ENCODE assay signal across 19 cellular contexts in genomic region chr10:18861382-18861781, GRCh38.
DNase-seq lines count a peak whose midpoint lies in the region; ATAC-seq, FAIRE-seq and TF ChIP-seq lines count a peak whose summit lies in the region.
"Had no signal": no experiment of that assay in that cellular context is flagged by ENCODE, and none has a peak within 500 bp of the region (broad histone marks: within the 10 kb centered on the region; RNA-seq: fewer than 3 reads in every experiment).

No MANE protein-coding gene starts in this region.

- H3K56ac ChIP-seq in H1 (replicated peaks; ENCODE audit: insufficient read length, low read depth, low read length): no peak overlapping the region

- POLR2A ChIA-PET in A549 (lab: Yijun Ruan, JAX): no interaction called here
- POLR2A ChIA-PET in H1 (lab: Charles Lee; ENCODE audit: partially characterized antibody): no interaction called here

- in situ Hi-C loops in mammary epithelial cell (cut with MboI; ENCODE audit: low sequenced_read_pairs in 2 of 2): no loop called here

- TF ChIP-seq POLR2A in A549 (IDR thresholded peaks at IDR 0.05; ENCODE audit: low read length) (no peak), H1 (IDR thresholded peaks at IDR 0.05; ENCODE audit: control extremely low read depth in 1 of 2, low read depth in 2 of 2, low read length in 2 of 2) (no peak)

- no peaks in the 10 kb centered on the region for H3K4me1 ChIP-seq in A549
- H3K4me1 ChIP-seq in H1 (replicated peaks in 1 of 4; ENCODE audit: control insufficient read depth in 3 of 4, insufficient read depth in 4 of 4, low read length in 3 of 4): peaks cover 0 to 3% (median 0%) of the 10 kb centered on the region in 4 experiments; a peak in 1 of 7 replicates
- H3K4me1 ChIP-seq in mammary epithelial cell (ENCODE audit: insufficient read depth, low read length): no peaks in the 10 kb centered on the region
- H3K4me1 ChIP-seq in colonic mucosa: no peaks in the 10 kb centered on the region

- no peak overlapping the region for H3K9ac ChIP-seq in H1 (replicated peaks in 1 of 4; ENCODE audit: extremely low read depth in 1 of 4, low read depth in 3 of 4, low read length in 3 of 4)
- no peak overlapping the region for H3K9ac ChIP-seq in mammary epithelial cell (ENCODE audit: insufficient read depth, low read length)
- H3K9ac ChIP-seq in colonic mucosa (ENCODE audit: low read depth in 2 of 2, low read length in 2 of 2): no peak overlapping the region
- H3K9ac ChIP-seq: GM23248 had no signal

- TF ChIP-seq EP300 in A549 (IDR thresholded peaks at IDR 0.05) (no peak), Ishikawa (IDR thresholded peaks at IDR 0.05; ENCODE audit: borderline replicate concordance) (no peak), H1 (IDR thresholded peaks at IDR 0.05; ENCODE audit: borderline replicate concordance in 1 of 2, low read depth in 2 of 2, low read length in 2 of 2) (no peak)

- DNase-seq in A549 (ENCODE audit: low read depth in 1 of 2, low spot score in 1 of 2) (no peak), H1 (ENCODE audit: low read depth in 1 of 2, low spot score in 2 of 2) (no peak), mammary epithelial cell (no peak), colonic mucosa (no peak)
- DNase-seq: 8988T; Calu3; CD4-positive, alpha-beta memory T cell; COR-L47; DMS53; DMS79 treated with DMSO at 0.1 percent for 48 hours; GF-D8; GM23248; H9 had no signal

- H2BK120ac ChIP-seq in H1 (replicated peaks; ENCODE audit: low read depth, low read length): no peak overlapping the region

- no peak overlapping the region for H2BK12ac ChIP-seq in H1 (ENCODE audit: low read depth, low read length)

- H3K4me3 ChIP-seq in A549 (no peak overlapping the region), H1 (ENCODE audit: extremely low read depth in 1 of 4, insufficient read depth in 2 of 4, low read depth in 3 of 4, low read length in 4 of 4) (no peak overlapping the region), mammary epithelial cell (replicated peaks in 1 of 3; ENCODE audit: insufficient read depth in 1 of 3, low read depth in 2 of 3, low read length in 3 of 3) (no peak overlapping the region), colonic mucosa (no peak overlapping the region)
- H3K4me3 ChIP-seq: GM23248 had no signal

- no peak overlapping the region for H2AK5ac ChIP-seq in H1 (ENCODE audit: low read depth, low read length)

- H3K9me3 ChIP-seq in A549: no peaks in the 10 kb centered on the region
- no peaks in the 10 kb centered on the region for H3K9me3 ChIP-seq in H1 (ENCODE audit: insufficient read depth in 2 of 2, low read depth in 1 of 2, low read length in 1 of 2)
- H3K9me3 ChIP-seq in mammary epithelial cell (replicated peaks; ENCODE audit: insufficient read depth, low read length): peaks cover 3% of the 10 kb centered on the region
- H3K9me3 ChIP-seq in colonic mucosa: no peaks in the 10 kb centered on the region

- H2BK20ac ChIP-seq in H1 (ENCODE audit: low read length): no peak overlapping the region

- H2AFZ ChIP-seq in H1 (ENCODE audit: low read length) (no peak overlapping the region), mammary epithelial cell (ENCODE audit: low read depth, low read length) (no peak overlapping the region)
- H2AFZ ChIP-seq: GM23248 had no signal

- no peak overlapping the region for H2BK5ac ChIP-seq in H1 (ENCODE audit: low read depth, low read length)

- dilution Hi-C loops in mammary epithelial cell (cut with HindIII; ENCODE audit: low sequenced_read_pairs): no loop called here

- BruUV-seq in mammary epithelial cell (replicated peaks; lab: Mats Ljungman, UMichigan): no TSS peak

- H3K36me3 ChIP-seq in H1 (ENCODE audit: control insufficient read depth in 2 of 4, insufficient read depth in 4 of 4, low read length in 3 of 4) (no peaks in the 10 kb centered on the region), mammary epithelial cell (ENCODE audit: insufficient read depth, low read length) (no peaks in the 10 kb centered on the region), colonic mucosa (no peaks in the 10 kb centered on the region)

- CTCF ChIA-PET in A549 (lab: Yijun Ruan, JAX) (no interaction called here), H1 (lab: Charles Lee; ENCODE audit: partially characterized antibody) (no interaction called here), mammary epithelial cell (lab: Charles Lee; ENCODE audit: low non-redundant PET) (no interaction called here)

- ATAC-seq in A549: no peak
- no peak for ATAC-seq in GM18519 (IDR thresholded peaks at IDR 0.05; ENCODE audit: low FRiP score, unreplicated experiment)
- ATAC-seq: HCT116 had no signal

- no peak for TF ChIP-seq RAD21 in A549 (conservative IDR thresholded peaks at IDR 0.05 in 1 of 2, IDR thresholded peaks at IDR 0.05 in 1 of 2)
- TF ChIP-seq RAD21 in Ishikawa (IDR thresholded peaks at IDR 0.05; ENCODE audit: low read depth): no peak
- no peak for TF ChIP-seq RAD21 in H1 (IDR thresholded peaks at IDR 0.05 in 1 of 2, conservative IDR thresholded peaks at IDR 0.05 in 1 of 2; ENCODE audit: low read depth in 2 of 2, low read length in 2 of 2)

- no peak overlapping the region for H3K4me2 ChIP-seq in A549
- H3K4me2 ChIP-seq in H1 (ENCODE audit: insufficient read depth in 1 of 2, low read depth in 2 of 2, low read length in 2 of 2): no peak overlapping the region
- H3K4me2 ChIP-seq in mammary epithelial cell (ENCODE audit: insufficient read depth, low read depth, low read length): no peak overlapping the region

- no peak overlapping the region for H4K8ac ChIP-seq in H1 (ENCODE audit: extremely low read depth, insufficient read depth, low read length)

- H3K79me2 ChIP-seq in H1 (ENCODE audit: control insufficient read depth in 1 of 2, insufficient read depth in 2 of 2, low read length in 2 of 2): no peaks in the 10 kb centered on the region
- H3K79me2 ChIP-seq in mammary epithelial cell (ENCODE audit: insufficient read depth, low read length): no peaks in the 10 kb centered on the region

- H3K18ac ChIP-seq in H1 (ENCODE audit: extremely low read depth, low read length): no peak overlapping the region

- TF ChIP-seq CTCF in A549 (IDR thresholded peaks at IDR 0.05): no peak
- no peak for TF ChIP-seq CTCF in H1 (IDR thresholded peaks at IDR 0.05; ENCODE audit: control extremely low read depth in 1 of 3, insufficient read depth in 1 of 3, low read depth in 1 of 3, low read length in 3 of 3)
- TF ChIP-seq CTCF in mammary epithelial cell (conservative IDR thresholded peaks at IDR 0.05 in 1 of 2, IDR thresholded peaks at IDR 0.05 in 1 of 2; ENCODE audit: extremely low read depth in 1 of 2, insufficient read depth in 1 of 2, low read depth in 1 of 2, low read length in 2 of 2): no peak
- TF ChIP-seq CTCF in colonic mucosa (IDR thresholded peaks at IDR 0.05): no peak

- no peak overlapping the region for H3K4ac ChIP-seq in H1 (replicated peaks; ENCODE audit: insufficient read length, low read depth, low read length)

- intact Hi-C loops in mammary epithelial cell (cut with micrococcal nuclease) (no loop called here), colonic mucosa (cut with DNase I) (no loop called here)

- H3K23ac ChIP-seq in H1 (ENCODE audit: insufficient read length): no peak overlapping the region

- no peaks in the 10 kb centered on the region for H4K20me1 ChIP-seq in H1 (replicated peaks in 1 of 2; ENCODE audit: control insufficient read depth in 1 of 2, insufficient read depth in 2 of 2, low read length in 2 of 2)
- H4K20me1 ChIP-seq in mammary epithelial cell (ENCODE audit: insufficient read depth, low read length): no peaks in the 10 kb centered on the region

- no peak overlapping the region for H4K5ac ChIP-seq in H1 (ENCODE audit: insufficient read length, low read depth, low read length)

- H3K27me3 ChIP-seq in H1 (replicated peaks in 1 of 4; ENCODE audit: control insufficient read depth in 3 of 4, extremely low read depth in 1 of 4, insufficient read depth in 3 of 4, low read length in 3 of 4): no peaks in the 10 kb centered on the region
- H3K27me3 ChIP-seq in mammary epithelial cell (ENCODE audit: insufficient read depth, low read length): no peaks in the 10 kb centered on the region
- H3K27me3 ChIP-seq in colonic mucosa: no peaks in the 10 kb centered on the region

- H4K91ac ChIP-seq in H1 (replicated peaks; ENCODE audit: insufficient read length, low read length): no peak overlapping the region

- H3K23me2 ChIP-seq in H1 (ENCODE audit: low read depth, low read length): no peaks in the 10 kb centered on the region

- WGBS in A549 (ENCODE audit: missing lambda C conversion rate): 51% methylated on average over 2 of the region's 2 CpGs
- WGBS in H1 (ENCODE audit: extremely low coverage in 1 of 2, insufficient coverage in 1 of 2, insufficient read length in 1 of 2, insufficient replicate concordance in 2 of 2, low coverage in 1 of 2, low lambda C conversion rate in 2 of 2, missing lambda C conversion rate in 1 of 2), 2 experiments: 86% methylated on average over 2 of the region's 2 CpGs; no CpG with 5 or more reads in 1 of the 2 experiments
- WGBS in mammary epithelial cell (ENCODE audit: low coverage, missing lambda C conversion rate): 58% methylated on average over 2 of the region's 2 CpGs

- no peak overlapping the region for H2BK15ac ChIP-seq in H1 (ENCODE audit: low read length)

- FAIRE-seq in A549 (lab: Jason Lieb, UNC) (no peak), H1 (lab: Jason Lieb, UNC) (no peak)
- FAIRE-seq: GM12891, GM18507, GM19239 had no signal

- no peak overlapping the region for H3K27ac ChIP-seq in A549
- H3K27ac ChIP-seq in H1 (ENCODE audit: low read depth, low read length): no peak overlapping the region
- no peak overlapping the region for H3K27ac ChIP-seq in mammary epithelial cell (ENCODE audit: insufficient read depth, low read depth, low read length)
- H3K27ac ChIP-seq in colonic mucosa: no peak overlapping the region
- H3K27ac ChIP-seq: GM23248 had no signal

- no peak overlapping the region for H3K14ac ChIP-seq in H1 (ENCODE audit: insufficient read length)

- no peaks in the 10 kb centered on the region for H3K79me1 ChIP-seq in H1 (ENCODE audit: low read depth, low read length)

TF ChIP-seq in Ishikawa, 13 proteins besides CTCF, POLR2A, EP300 and RAD21 (continues in another document):
- TF ChIP-seq CREB1 (IDR thresholded peaks at IDR 0.05; ENCODE audit: low read depth) (no peak), CEBPB (IDR thresholded peaks at IDR 0.05) (peak; percentile 59; the same call in 1 of the 2 replicates)

TF ChIP-seq in H1, 55 proteins besides CTCF, POLR2A, EP300 and RAD21 (continues in another document):
- TF ChIP-seq CTBP2 (IDR thresholded peaks at IDR 0.05; ENCODE audit: borderline replicate concordance, insufficient read depth, insufficient read length, low read length): no peak
- peak; percentile 95 for TF ChIP-seq CEBPB (IDR thresholded peaks at IDR 0.05; ENCODE audit: low read depth, low read length)
- TF ChIP-seq EGR1 (IDR thresholded peaks at IDR 0.05; ENCODE audit: borderline replicate concordance, low read depth, low read length): no peak
- TF ChIP-seq GTF2F1 (IDR thresholded peaks at IDR 0.05; ENCODE audit: borderline replicate concordance, low read depth, low read length): no peak
- TF ChIP-seq ATF3 (IDR thresholded peaks at IDR 0.05; ENCODE audit: insufficient read depth, low read depth, low read length): no peak
- no peak for TF ChIP-seq RBBP5 (IDR thresholded peaks at IDR 0.05; ENCODE audit: borderline replicate concordance, low read depth, low read length)

Comparison
In these comparisons a context has a peak if more than half of its experiments do, and no peak if none do; other contexts are left out.
1. Of the 18 proteins assayed by ChIP-seq in both H1 and A549: peak only in H1: none; only in A549: none; in both: CEBPB; in neither: 17.